Comparison of ENCODE assay signal across 1 cellular context in genomic region chr11:65425971-65426838, GRCh38.
TF ChIP-seq lines count a peak whose summit lies in the region.

No MANE protein-coding gene starts in this region.

TF ChIP-seq in K562, 482 proteins besides CTCF, POLR2A, EP300 and RAD21 (continued from another document and continues in another):
- TF ChIP-seq, protein P1, sequence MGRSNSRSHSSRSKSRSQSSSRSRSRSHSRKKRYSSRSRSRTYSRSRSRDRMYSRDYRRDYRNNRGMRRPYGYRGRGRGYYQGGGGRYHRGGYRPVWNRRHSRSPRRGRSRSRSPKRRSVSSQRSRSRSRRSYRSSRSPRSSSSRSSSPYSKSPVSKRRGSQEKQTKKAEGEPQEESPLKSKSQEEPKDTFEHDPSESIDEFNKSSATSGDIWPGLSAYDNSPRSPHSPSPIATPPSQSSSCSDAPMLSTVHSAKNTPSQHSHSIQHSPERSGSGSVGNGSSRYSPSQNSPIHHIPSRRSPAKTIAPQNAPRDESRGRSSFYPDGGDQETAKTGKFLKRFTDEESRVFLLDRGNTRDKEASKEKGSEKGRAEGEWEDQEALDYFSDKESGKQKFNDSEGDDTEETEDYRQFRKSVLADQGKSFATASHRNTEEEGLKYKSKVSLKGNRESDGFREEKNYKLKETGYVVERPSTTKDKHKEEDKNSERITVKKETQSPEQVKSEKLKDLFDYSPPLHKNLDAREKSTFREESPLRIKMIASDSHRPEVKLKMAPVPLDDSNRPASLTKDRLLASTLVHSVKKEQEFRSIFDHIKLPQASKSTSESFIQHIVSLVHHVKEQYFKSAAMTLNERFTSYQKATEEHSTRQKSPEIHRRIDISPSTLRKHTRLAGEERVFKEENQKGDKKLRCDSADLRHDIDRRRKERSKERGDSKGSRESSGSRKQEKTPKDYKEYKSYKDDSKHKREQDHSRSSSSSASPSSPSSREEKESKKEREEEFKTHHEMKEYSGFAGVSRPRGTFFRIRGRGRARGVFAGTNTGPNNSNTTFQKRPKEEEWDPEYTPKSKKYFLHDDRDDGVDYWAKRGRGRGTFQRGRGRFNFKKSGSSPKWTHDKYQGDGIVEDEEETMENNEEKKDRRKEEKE (IDR thresholded peaks at IDR 0.05; ENCODE audit: borderline replicate concordance in 1 of 2, control insufficient read depth in 1 of 2, low read depth in 2 of 2, low read length in 1 of 2) = peak in 1 of 2 experiments; percentile 43; a peak in 2 of 4 replicates
- TF ChIP-seq FOXP4 (CRISPR knock-in tag; IDR thresholded peaks at IDR 0.05; ENCODE audit: borderline replicate concordance) (no peak), SMAD1 (IDR thresholded peaks at IDR 0.05; ENCODE audit: low read depth, low read length, partially characterized antibody) (peak; percentile 95), E2F8 (IDR thresholded peaks at IDR 0.05; ENCODE audit: low read depth, partially characterized antibody) (no peak), POLR2AphosphoS2 (IDR thresholded peaks at IDR 0.05; ENCODE audit: low read length) (peak; percentile 34), ZBTB40 (IDR thresholded peaks at IDR 0.05) (peak; percentile 78), ZBTB40 (CRISPR knock-in tag; IDR thresholded peaks at IDR 0.05) (peak; percentile 57), ARID1B (IDR thresholded peaks at IDR 0.05) (0 out of 2 replicates have a peak, but pooled peaks have one; percentile 33), FOXM1 (IDR thresholded peaks at IDR 0.05; ENCODE audit: low read depth) (peak; percentile 42; the same call in 1 of the 2 replicates), FOXM1 (CRISPR knock-in tag; IDR thresholded peaks at IDR 0.05; ENCODE audit: low read depth) (peak; percentile 51; the same call in 1 of the 2 replicates), ZFP1 (CRISPR knock-in tag; IDR thresholded peaks at IDR 0.05) (0 out of 2 replicates have a peak, but pooled peaks have one; percentile 27), ZC3H8 (IDR thresholded peaks at IDR 0.05) (no peak), CHD1 (IDR thresholded peaks at IDR 0.05; ENCODE audit: low read length) (peak; percentile 89), FOXJ2 (tag; IDR thresholded peaks at IDR 0.05) (0 out of 2 replicates have a peak, but pooled peaks have one; percentile 7), ATF4 (CRISPR knock-in tag; IDR thresholded peaks at IDR 0.05) (no peak), HNRNPL (IDR thresholded peaks at IDR 0.05; ENCODE audit: low read depth, low read length) (no peak; the same call in 1 of the 2 replicates), AFF1 (IDR thresholded peaks at IDR 0.05; ENCODE audit: low read depth in 1 of 2, partially characterized antibody in 2 of 2) (peak; percentile 71 to 79), NR3C1 (CRISPR knock-in tag; IDR thresholded peaks at IDR 0.05) (no peak), ARNT (IDR thresholded peaks at IDR 0.05) (peak in 1 of 2 experiments; percentile 40; a peak in 1 of 4 replicates), ZKSCAN8 (CRISPR knock-in tag; IDR thresholded peaks at IDR 0.05) (no peak), TAF7 (tag; IDR thresholded peaks at IDR 0.05) (no peak), CBX2 (IDR thresholded peaks at IDR 0.05; ENCODE audit: insufficient read depth, low read length, poor library complexity, severe bottlenecking) (no peak), PCBP2 (IDR thresholded peaks at IDR 0.05; ENCODE audit: low read depth, low read length, poor library complexity, severe bottlenecking) (peak; percentile 86), BACH1 (tag; IDR thresholded peaks at IDR 0.05) (peak; percentile 36; the same call in 1 of the 2 replicates), TAF1 (IDR thresholded peaks at IDR 0.05; ENCODE audit: control insufficient read depth, extremely low read depth, insufficient read depth, low read length, severe bottlenecking) (peak; percentile 15), TEAD4 (IDR thresholded peaks at IDR 0.05; ENCODE audit: low read length) (peak; percentile 2), TEAD4 (CRISPR knock-in tag; IDR thresholded peaks at IDR 0.05; ENCODE audit: borderline replicate concordance) (no peak), JUND (IDR thresholded peaks at IDR 0.05; ENCODE audit: borderline replicate concordance, low read depth, low read length) (peak; percentile 55), JUND (tag; IDR thresholded peaks at IDR 0.05; ENCODE audit: borderline replicate concordance, low read depth, low read length) (no peak), U2AF1 (optimal IDR thresholded peaks at IDR 0.05; ENCODE audit: low read depth, low read length) (peak; percentile 42), BCOR (IDR thresholded peaks at IDR 0.05) (no peak)
- TF ChIP-seq, protein P2, sequence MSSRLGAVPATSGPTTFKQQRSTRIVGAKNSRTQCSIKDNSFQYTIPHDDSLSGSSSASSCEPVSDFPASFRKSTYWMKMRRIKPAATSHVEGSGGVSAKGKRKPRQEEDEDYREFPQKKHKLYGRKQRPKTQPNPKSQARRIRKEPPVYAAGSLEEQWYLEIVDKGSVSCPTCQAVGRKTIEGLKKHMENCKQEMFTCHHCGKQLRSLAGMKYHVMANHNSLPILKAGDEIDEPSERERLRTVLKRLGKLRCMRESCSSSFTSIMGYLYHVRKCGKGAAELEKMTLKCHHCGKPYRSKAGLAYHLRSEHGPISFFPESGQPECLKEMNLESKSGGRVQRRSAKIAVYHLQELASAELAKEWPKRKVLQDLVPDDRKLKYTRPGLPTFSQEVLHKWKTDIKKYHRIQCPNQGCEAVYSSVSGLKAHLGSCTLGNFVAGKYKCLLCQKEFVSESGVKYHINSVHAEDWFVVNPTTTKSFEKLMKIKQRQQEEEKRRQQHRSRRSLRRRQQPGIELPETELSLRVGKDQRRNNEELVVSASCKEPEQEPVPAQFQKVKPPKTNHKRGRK (tag; IDR thresholded peaks at IDR 0.05) = no peak
